ENCODE assay signal across 13 cellular contexts in the genomic region with DNA sequence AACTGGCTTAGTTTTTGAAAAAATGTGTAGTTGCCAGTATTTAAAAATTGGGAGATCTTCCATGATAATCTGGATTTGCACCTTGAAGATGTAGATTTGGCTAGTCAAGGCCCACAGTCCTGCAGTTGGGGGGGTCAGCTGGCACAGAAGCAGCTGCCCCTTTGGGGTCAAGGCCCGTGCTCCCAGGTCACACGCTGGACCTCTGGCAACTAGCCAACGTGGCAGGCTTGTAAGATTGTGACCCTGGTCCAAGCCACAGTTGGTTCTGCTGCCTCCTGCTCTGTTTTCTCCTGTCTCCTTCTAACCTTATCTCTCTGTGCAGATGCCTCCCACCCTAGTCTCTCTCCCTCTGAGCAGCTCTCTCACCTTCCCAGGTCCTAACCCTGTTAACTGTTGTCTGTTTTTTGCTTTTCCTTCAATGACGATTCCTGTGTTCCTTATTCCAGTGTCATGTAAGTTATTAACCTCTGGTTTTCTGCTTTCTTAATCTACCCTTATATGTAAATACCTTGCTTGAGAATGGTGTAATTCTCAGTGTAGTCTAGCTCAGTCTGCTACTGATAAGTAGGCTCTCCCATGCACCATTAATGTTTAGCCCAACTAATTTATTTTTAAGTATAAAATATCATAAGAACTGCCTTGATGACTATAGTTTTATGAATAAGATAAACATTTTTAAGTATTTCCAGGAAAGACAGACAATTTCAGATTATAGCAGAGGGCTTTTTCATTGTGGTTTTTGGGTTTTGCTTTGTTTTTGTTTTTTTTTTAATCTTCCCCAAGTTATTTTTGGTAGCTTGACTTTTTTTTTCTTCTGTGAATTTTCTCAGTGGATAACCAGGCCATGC. TPM values are rescaled to one million over a fixed set of nuclear protein-coding genes. Genes with fewer than 3 reads are reported as not detected.
DNase-seq lines count a peak whose midpoint lies in the region; ATAC-seq and TF ChIP-seq lines count a peak whose summit lies in the region.
"Had no signal": no experiment of that assay in that cellular context is flagged by ENCODE, and none has a peak within 500 bp of the region (broad histone marks: within the 10 kb centered on the region; RNA-seq: fewer than 3 reads in every experiment).

No MANE protein-coding gene starts in this region.

- TF ChIP-seq CTCF in ascending aorta (IDR thresholded peaks at IDR 0.05), result no peak
- no peak for TF ChIP-seq CTCF in ovary (IDR thresholded peaks at IDR 0.05)

- peaks cover 41% of the 10 kb centered on the region for H3K36me3 Mint-ChIP-seq in T-helper 1 cell treated with Interleukin-12 subunit alpha and Interleukin-12 subunit beta and Interleukin-4 antibody, amounts not matched to agents 30 μg/mL and 1 μg/mL, for 36 hours (ENCODE audit: low read depth)

- H2AFZ ChIP-seq in Karpas-422 (ENCODE audit: low read length), result no peak overlapping the region

- no peaks in the 10 kb centered on the region for H3K27me3 Mint-ChIP-seq in T-helper 1 cell treated with Interleukin-12 subunit alpha and Interleukin-12 subunit beta and Interleukin-4 antibody, amounts not matched to agents 30 μg/mL and 1 μg/mL, for 36 hours (ENCODE audit: low read depth)

- H3K4me1 ChIP-seq in Karpas-422 (ENCODE audit: low read length) (peaks cover 21% of the 10 kb centered on the region), ascending aorta (peaks cover 10 to 24% of the 10 kb centered on the region in 2 donors), ovary (ENCODE audit: insufficient read depth) (peaks cover 7% of the 10 kb centered on the region)

- H3K27me3 ChIP-seq in Karpas-422 (ENCODE audit: low read length) (no peaks in the 10 kb centered on the region), ascending aorta (no peaks in the 10 kb centered on the region), ovary (no peaks in the 10 kb centered on the region)
- H3K27me3 ChIP-seq: thyroid gland had no signal

- no peak for ATAC-seq in GM18907 (IDR thresholded peaks at IDR 0.05; ENCODE audit: unreplicated experiment)

- H3K36me3 ChIP-seq in Karpas-422 (ENCODE audit: insufficient read depth, low read length) (no peaks in the 10 kb centered on the region), ascending aorta (peaks cover 0 to 19% of the 10 kb centered on the region in 2 donors), ovary (no peaks in the 10 kb centered on the region)

- peak overlapping the region; percentile 66 for H3K27ac ChIP-seq in Karpas-422 (ENCODE audit: low read length)
- peak overlapping the region; percentile 72 to 89 for H3K27ac ChIP-seq in ascending aorta
- H3K27ac ChIP-seq in ovary, result peak overlapping the region in 1 of 2 donors; percentile 39
- H3K27ac ChIP-seq: 22Rv1, psoas muscle had no signal

- intact Hi-C loops in ascending aorta (cut with DNase I), result loop anchor here (2.0 to 5.0 kb wide), 2 partner anchors 165 to 324 kb away; no protein-coding TSS in a partner anchor
- intact Hi-C loops in ovary (cut with DNase I), result loop anchor here in 3 of 4 donors (2.0 to 10.0 kb wide), 4 partner anchors 112 to 390 kb away; a partner anchor contains a TSS

- H3K79me2 ChIP-seq in Karpas-422 (ENCODE audit: low read length), result no peaks in the 10 kb centered on the region

- DNase-seq in T-helper 1 cell, result no peak
- no peak for DNase-seq in Karpas-422
- no peak for DNase-seq in ascending aorta (ENCODE audit: low spot score in 2 of 2)
- peak; percentile 35 to 63 (median 59) for DNase-seq in ovary
- no peak for DNase-seq in retina
- no peak for DNase-seq in effector CD8-positive, alpha-beta T cell (lab: John Stamatoyannopoulos, UW)
- DNase-seq: left colon, psoas muscle had no signal

- no peaks in the 10 kb centered on the region for H3K9me3 Mint-ChIP-seq in T-helper 1 cell treated with Interleukin-12 subunit alpha and Interleukin-12 subunit beta and Interleukin-4 antibody, amounts not matched to agents 30 μg/mL and 1 μg/mL, for 36 hours

- no peaks in the 10 kb centered on the region for H3K9me3 ChIP-seq in Karpas-422 (ENCODE audit: low read length)
- no peaks in the 10 kb centered on the region for H3K9me3 ChIP-seq in ascending aorta
- H3K9me3 ChIP-seq in ovary, result no peaks in the 10 kb centered on the region
- H3K9me3 ChIP-seq: psoas muscle, thyroid gland had no signal

- H3K4me3 ChIP-seq in Karpas-422 (ENCODE audit: low read length), result no peak overlapping the region
- H3K4me3 ChIP-seq in ascending aorta, result no peak overlapping the region
- no peak overlapping the region for H3K4me3 ChIP-seq in ovary
- H3K4me3 ChIP-seq: psoas muscle, thyroid gland had no signal

- peak overlapping the region; percentile 59 for H3K4me3 Mint-ChIP-seq in T-helper 1 cell treated with Interleukin-12 subunit alpha and Interleukin-12 subunit beta and Interleukin-4 antibody, amounts not matched to agents 30 μg/mL and 1 μg/mL, for 36 hours
- H3K4me3 Mint-ChIP-seq: CD14-positive monocyte had no signal

- H3K4me1 Mint-ChIP-seq in T-helper 1 cell treated with Interleukin-12 subunit alpha and Interleukin-12 subunit beta and Interleukin-4 antibody, amounts not matched to agents 30 μg/mL and 1 μg/mL, for 36 hours (ENCODE audit: low read depth), result peaks cover 47% of the 10 kb centered on the region

- TF ChIP-seq EP300 in ovary (IDR thresholded peaks at IDR 0.05), result no peak

- no peaks in the 10 kb centered on the region for H4K20me1 ChIP-seq in Karpas-422 (ENCODE audit: insufficient read depth, low read depth, low read length)

- H3K4me2 ChIP-seq in Karpas-422 (ENCODE audit: low read depth, low read length, poor library complexity, severe bottlenecking), result no peak overlapping the region

- peak overlapping the region; percentile 58 for H3K27ac Mint-ChIP-seq in T-helper 1 cell treated with Interleukin-12 subunit alpha and Interleukin-12 subunit beta and Interleukin-4 antibody, amounts not matched to agents 30 μg/mL and 1 μg/mL, for 36 hours
- H3K27ac Mint-ChIP-seq: CD14-positive monocyte had no signal

- WGBS in ovary, 3 donors, result 13 to 26% (median 21%) methylated on average over 4 of the region's 4 CpGs

- no peaks in the 10 kb centered on the region for H3K9me2 ChIP-seq in Karpas-422 (replicated peaks; ENCODE audit: insufficient read depth, low read length)

- H3K9ac ChIP-seq in Karpas-422 (ENCODE audit: low read length), result no peak overlapping the region

- no peak for TF ChIP-seq POLR2A in ovary (IDR thresholded peaks at IDR 0.05)

RNA-seq across cellular contexts. Expression of a gene that starts 28.0 kb away (rescaled TPM):
- total RNA-seq in Karpas-422 (2014; rRNA removed; shearing (Covaris generic); ENCODE audit: low replicate concordance), result 14.4 and 17.4 TPM in 2 replicates
- total RNA-seq in ascending aorta (16.2 TPM), ovary (10 to 100 TPM; 13.8 to 28.1 (median 18.1) TPM)
- 10 to 100 TPM in 1 of 2 donors, 1 to 10 TPM in 1; 6.4 to 13.0 TPM for polyA plus RNA-seq in ovary

RNA-seq across cellular contexts. Expression of a gene that starts 30.1 kb away (rescaled TPM):
- total RNA-seq in Karpas-422 (2014; rRNA removed; shearing (Covaris generic); ENCODE audit: low replicate concordance), result 40.7 and 59.7 TPM in 2 replicates
- total RNA-seq in ascending aorta (94.2 TPM), ovary (10 to 100 TPM; 26.5 to 73.4 (median 49.7) TPM)
- 10 to 100 TPM; 31.3 to 43.6 TPM for polyA plus RNA-seq in ovary

Comparison
In these comparisons a context has a peak if more than half of its experiments do, and no peak if none do; other contexts are left out.
1. DNase-seq: peak in ovary (5 of 5); none in T-helper 1 cell (0 of 5), Karpas-422 (single experiment), ascending aorta (0 of 2), retina (single experiment) and effector CD8-positive, alpha-beta T cell (single experiment).